ENCODE assay signal across 8 cellular contexts in the genomic region with DNA sequence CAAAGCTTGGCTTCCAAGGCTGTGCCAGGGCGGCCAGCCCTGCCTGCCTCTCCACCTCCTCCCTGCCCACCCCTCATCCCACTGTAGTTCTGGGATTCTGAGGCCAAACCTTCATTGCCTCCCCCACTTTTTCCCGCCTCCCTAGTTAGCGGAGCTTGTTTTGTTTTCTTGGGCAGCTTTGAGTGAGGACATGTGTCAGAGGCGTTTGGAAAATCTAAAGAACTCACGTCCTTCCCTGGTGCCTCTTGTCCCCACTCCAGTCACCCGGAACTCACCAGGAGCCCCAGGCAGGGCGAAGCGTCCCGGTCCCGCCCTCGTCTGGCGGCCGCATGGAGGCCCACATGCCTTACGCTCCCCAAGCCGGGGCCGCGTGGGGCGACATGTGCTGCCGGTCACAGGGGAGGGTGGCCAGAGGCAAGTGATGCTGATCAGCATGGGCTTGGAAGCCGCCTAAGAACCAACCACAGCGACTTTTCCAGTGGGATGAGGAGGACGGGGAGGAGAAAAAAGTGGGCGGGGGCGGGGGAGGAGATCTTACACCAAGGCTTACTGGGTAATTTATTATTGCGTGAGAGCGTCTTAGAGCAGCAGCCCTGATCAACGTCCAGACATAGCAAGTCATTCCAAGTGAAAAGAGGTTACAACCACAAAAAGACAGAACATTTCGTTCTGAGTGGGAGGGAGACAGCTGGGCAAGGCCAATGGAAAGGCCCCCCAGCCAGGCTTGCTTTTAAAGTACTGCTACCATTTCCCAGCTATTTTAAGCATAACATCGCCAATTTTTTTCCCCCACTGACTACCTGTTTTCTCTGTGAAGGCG. TPM values are rescaled to one million over a fixed set of nuclear protein-coding genes. Genes with fewer than 3 reads are reported as not detected.
DNase-seq lines count a peak whose midpoint lies in the region; ATAC-seq, FAIRE-seq and TF ChIP-seq lines count a peak whose summit lies in the region.

No MANE protein-coding gene starts in this region.

- H3K36me3 ChIP-seq in GM12878 (ENCODE audit: control insufficient read depth in 2 of 2, insufficient read depth in 2 of 2, low read length in 1 of 2) (no peaks in the 10 kb centered on the region), skeletal muscle satellite cell (ENCODE audit: insufficient read depth, low read length) (no peaks in the 10 kb centered on the region)

- peak; percentile 75 for TF ChIP-seq POLR2A in GM12878 (IDR thresholded peaks at IDR 0.05; ENCODE audit: low read depth, low read length)

- H3K4me2 ChIP-seq in GM12878 (ENCODE audit: control insufficient read depth, insufficient read depth), result peak overlapping the region; percentile 69
- peak overlapping the region; percentile 85 for H3K4me2 ChIP-seq in skeletal muscle satellite cell (ENCODE audit: low read length)

- TF ChIP-seq CTCF in GM12864 (IDR thresholded peaks at IDR 0.05; ENCODE audit: low read depth, low read length, missing control alignments) (no peak), GM12878 (IDR thresholded peaks at IDR 0.05 in 2 of 3, conservative IDR thresholded peaks at IDR 0.05 in 1 of 3; ENCODE audit: control insufficient read depth in 2 of 3, extremely low read depth in 1 of 3, insufficient read depth in 1 of 3, low read depth in 3 of 3, low read length in 3 of 3) (no peak; a peak in 1 of 6 replicates)

- DNase-seq in GM12864 (ENCODE audit: low read depth) (no peak), KBM-7 (peak; percentile 96), T-helper 2 cell (peak in 4 of 5 experiments; percentile 18 to 86 (median 28)), GM12878 (ENCODE audit: low read depth, low spot score) (no peak), iPS-NIHi11 (ENCODE audit: low spot score) (peak; percentile 6)

- peaks cover 4% of the 10 kb centered on the region for H3K79me2 ChIP-seq in GM12878 (ENCODE audit: control insufficient read depth, insufficient read depth, low read length)

- H3K27me3 ChIP-seq in GM12878 (replicated peaks in 1 of 2; ENCODE audit: control insufficient read depth in 2 of 2, insufficient read depth in 2 of 2, low read length in 1 of 2) (no peaks in the 10 kb centered on the region; a peak in 1 of 4 replicates), skeletal muscle satellite cell (ENCODE audit: control insufficient read depth, insufficient read depth, low read length) (no peaks in the 10 kb centered on the region)

- H3K4me1 ChIP-seq in GM12878 (ENCODE audit: control insufficient read depth, insufficient read depth, low read length) (peaks cover 22% of the 10 kb centered on the region), skeletal muscle satellite cell (ENCODE audit: control insufficient read depth, insufficient read depth, low read length) (peaks cover 54% of the 10 kb centered on the region)

- H3K9ac ChIP-seq in GM12878 (ENCODE audit: control insufficient read depth, insufficient read depth, low read length), result peak overlapping the region; percentile 78
- peak overlapping the region; percentile 99 for H3K9ac ChIP-seq in skeletal muscle satellite cell (ENCODE audit: low read depth, low read length)

- TF ChIP-seq EP300 in GM12878 (IDR thresholded peaks at IDR 0.05; ENCODE audit: borderline replicate concordance in 1 of 2, control insufficient read depth in 1 of 2, low read depth in 2 of 2, low read length in 2 of 2), result peak; percentile 64 to 72; a peak in 3 of 4 replicates

- H3K4me3 ChIP-seq in GM12864 (ENCODE audit: low read depth, low read length) (peak overlapping the region; percentile 65), GM12878 (peak overlapping the region; percentile 54), skeletal muscle satellite cell (ENCODE audit: low read length) (peak overlapping the region; percentile 82)

- H3K27ac ChIP-seq in GM12878 (ENCODE audit: control insufficient read depth, insufficient read depth), result peak overlapping the region; percentile 57

- intact Hi-C loops in GM12878 (cut with micrococcal nuclease; ENCODE audit: unreplicated experiment), result loop anchor here (5.0 kb wide), 1 partner anchor 559 kb away; the partner anchor contains the start of gene RBM41

- CTCF ChIA-PET in GM12878 (lab: Yijun Ruan, JAX), result interaction anchor here (0.6 to 8.6 kb wide), 10 partner anchors 8 to 217 kb away, joined by 3 to 273 read pairs (median 9); partner anchors contain the start of genes NCBP2L and TSC22D3

- WGBS in GM12878 (ENCODE audit: insufficient coverage, insufficient replicate concordance, low lambda C conversion rate, missing lambda C conversion rate), result 58% methylated on average over 28 of the region's 30 CpGs

- RAD21 ChIA-PET in GM12878 (lab: Charles Lee; ENCODE audit: unreplicated experiment), result interaction anchor here (0.8 to 11.2 kb wide), 7 partner anchors 8 to 90 kb away, joined by 3 to 444 read pairs (median 17); no protein-coding TSS in a partner anchor

- H3K9me3 ChIP-seq in GM12878 (replicated peaks; ENCODE audit: control insufficient read depth, insufficient read depth, low read length), result no peaks in the 10 kb centered on the region
- H3K9me3 ChIP-seq in skeletal muscle satellite cell (replicated peaks; ENCODE audit: low read length), result no peaks in the 10 kb centered on the region

- SMC1A ChIA-PET in GM12878 (lab: Charles Lee; ENCODE audit: uncharacterized antibody, unreplicated experiment), result interaction anchor here (1.4 to 8.6 kb wide), 9 partner anchors 10 to 99 kb away, joined by 4 to 425 read pairs (median 7); partner anchors contain the start of genes NCBP2L and TSC22D3

- FAIRE-seq in GM12878 (lab: Jason Lieb, UNC), result no peak

- ATAC-seq in GM12878, result peak; percentile 38
- ATAC-seq in HG03439 (IDR thresholded peaks at IDR 0.05; ENCODE audit: unreplicated experiment), result no peak
- ATAC-seq in HG02840 (IDR thresholded peaks at IDR 0.05; ENCODE audit: low FRiP score, unreplicated experiment), result no peak

- POLR2A ChIA-PET in GM12878 (lab: Charles Lee), result interaction anchor here (1.1 to 10.5 kb wide), 5 partner anchors 8 to 92 kb away, joined by 3 to 287 read pairs (median 4); no protein-coding TSS in a partner anchor

- H4K20me1 ChIP-seq in GM12878 (ENCODE audit: control insufficient read depth, insufficient read depth), result no peaks in the 10 kb centered on the region

- in situ Hi-C loops in KBM-7 (cut with MboI; ENCODE audit: low pct_unique_long_range_greater_than_20kb, low sequenced_read_pairs) (loop anchor here (5.0 kb wide), 1 partner anchor 36 kb away; no protein-coding TSS in a partner anchor), GM12878 (cut with MboI) (loop anchor here (5.0 kb wide), 1 partner anchor 36 kb away; no protein-coding TSS in a partner anchor)

- H2AFZ ChIP-seq in GM12878 (ENCODE audit: control insufficient read depth, low read depth, low read length), result no peak overlapping the region; the same call in 1 of the 2 replicates

- no TSS peak for BruUV-seq in GM12878 (replicated peaks; lab: Mats Ljungman, UMichigan)

- no peak for TF ChIP-seq RAD21 in GM12878 (IDR thresholded peaks at IDR 0.05; ENCODE audit: insufficient read depth, low read depth, low read length)

TF ChIP-seq in GM12878, 131 proteins besides CTCF, POLR2A, EP300 and RAD21 (continues in another document):
- TF ChIP-seq BRCA1 (IDR thresholded peaks at IDR 0.05; ENCODE audit: low read depth, low read length), result no peak
- no peak for TF ChIP-seq HDGF (IDR thresholded peaks at IDR 0.05)
- TF ChIP-seq TCF12 (IDR thresholded peaks at IDR 0.05; ENCODE audit: low read depth, low read length), result peak; percentile 91
- no peak for TF ChIP-seq ZNF24 (IDR thresholded peaks at IDR 0.05)
- TF ChIP-seq, protein P1, sequence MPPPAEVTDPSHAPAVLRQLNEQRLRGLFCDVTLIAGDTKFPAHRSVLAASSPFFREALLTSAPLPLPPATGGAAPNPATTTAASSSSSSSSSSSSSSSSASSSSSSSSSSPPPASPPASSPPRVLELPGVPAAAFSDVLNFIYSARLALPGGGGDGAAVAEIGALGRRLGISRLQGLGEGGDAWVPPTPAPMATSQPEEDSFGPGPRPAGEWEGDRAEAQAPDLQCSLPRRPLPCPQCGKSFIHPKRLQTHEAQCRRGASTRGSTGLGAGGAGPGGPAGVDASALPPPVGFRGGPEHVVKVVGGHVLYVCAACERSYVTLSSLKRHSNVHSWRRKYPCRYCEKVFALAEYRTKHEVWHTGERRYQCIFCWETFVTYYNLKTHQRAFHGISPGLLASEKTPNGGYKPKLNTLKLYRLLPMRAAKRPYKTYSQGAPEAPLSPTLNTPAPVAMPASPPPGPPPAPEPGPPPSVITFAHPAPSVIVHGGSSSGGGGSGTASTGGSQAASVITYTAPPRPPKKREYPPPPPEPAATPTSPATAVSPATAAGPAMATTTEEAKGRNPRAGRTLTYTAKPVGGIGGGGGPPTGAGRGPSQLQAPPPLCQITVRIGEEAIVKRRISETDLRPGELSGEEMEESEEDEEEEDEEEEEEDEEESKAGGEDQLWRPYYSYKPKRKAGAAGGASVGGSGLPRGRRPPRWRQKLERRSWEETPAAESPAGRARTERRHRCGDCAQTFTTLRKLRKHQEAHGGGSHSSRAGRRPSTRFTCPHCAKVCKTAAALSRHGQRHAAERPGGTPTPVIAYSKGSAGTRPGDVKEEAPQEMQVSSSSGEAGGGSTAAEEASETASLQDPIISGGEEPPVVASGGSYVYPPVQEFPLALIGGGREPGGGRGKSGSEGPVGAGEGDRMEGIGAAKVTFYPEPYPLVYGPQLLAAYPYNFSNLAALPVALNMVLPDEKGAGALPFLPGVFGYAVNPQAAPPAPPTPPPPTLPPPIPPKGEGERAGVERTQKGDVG (CRISPR knock-in tag; IDR thresholded peaks at IDR 0.05), result no peak
- TF ChIP-seq IRF4 (IDR thresholded peaks at IDR 0.05; ENCODE audit: low read depth, low read length), result 0 out of 2 replicates have a peak, but pooled peaks have one; percentile 14
- TF ChIP-seq STAT3 (IDR thresholded peaks at IDR 0.05; ENCODE audit: low read depth, low read length), result no peak
- TF ChIP-seq MXI1 (IDR thresholded peaks at IDR 0.05; ENCODE audit: low read depth, low read length), result peak; percentile 90

RNA-seq across cellular contexts. Expression of gene PRPS1, which starts 48.5 kb away (rescaled TPM):
- 11.5 and 12.7 TPM in 2 replicates for total RNA-seq in GM12878 (2013; cell fraction: nucleolus; rRNA removed)
- total RNA-seq in GM12878 (2014; rRNA removed) (26.5 and 28.1 TPM in 2 replicates), GM12878 (2014; rRNA removed; fragmentation: Illumina TruSeq; extraction: Trizol) (44.6 and 44.8 TPM in 2 replicates), GM12878 (2021) (57.3 and 65.8 TPM in 2 replicates)
- 40.2 TPM for polyA plus RNA-seq in GM12878 (2011; ENCODE audit: low read depth)
- polyA plus RNA-seq in GM12878 (2011; rRNA removed) (86.5 and 105 TPM in 2 replicates), GM12878 (2014; fragmentation: Illumina TruSeq; extraction: Trizol) (71.2 and 77.5 TPM in 2 replicates), GM12878 (2014; fragmentation: Nextera tagmentation; extraction: Ambion mirVana) (10 to 100 TPM; 31.2 to 31.5 TPM), GM12878 (2014; rRNA removed) (54.5 and 64.8 TPM in 2 replicates), GM12878 (2016; fragmentation: Nextera tagmentation; extraction: Ambion mirVana) (10 to 100 TPM; 76.1 to 77.0 TPM)
- 54.5 and 55.8 TPM in 2 replicates for polyA plus RNA-seq in GM12878 (2011; cell fraction: cytosol; rRNA removed)
- 22.0 and 28.3 TPM in 2 replicates for polyA plus RNA-seq in GM12878 (2011; cell fraction: nucleus; rRNA removed)
- polyA plus RNA-seq in GM12878 (2012), result 35.3 and 36.1 TPM in 2 replicates
- 49.0 and 87.7 TPM in 2 replicates for polyA minus RNA-seq in GM12878 (2011; rRNA and poly(A)+ RNA removed)
- 17.2 and 22.5 TPM in 2 replicates for polyA minus RNA-seq in GM12878 (2011; cell fraction: cytosol; rRNA and poly(A)+ RNA removed)
- 6.4 and 10.3 TPM in 2 replicates for polyA minus RNA-seq in GM12878 (2011; cell fraction: nucleus; rRNA and poly(A)+ RNA removed)
- 27.1 and 67.5 TPM in 2 replicates for total RNA-seq in skeletal muscle satellite cell (2012; rRNA removed)

Comparison
In these comparisons a context has a peak if more than half of its experiments do, and no peak if none do; other contexts are left out.
1. DNase-seq: peak in KBM-7 (single experiment), T-helper 2 cell (4 of 5) and iPS-NIHi11 (single experiment); none in GM12864 (single experiment) and GM12878 (single experiment).
2. Peak in every context shown above with its lines, with median percentiles within 50 percentile points of each other: H3K4me3 ChIP-seq.